7 cellular contexts compared by ENCODE assay signal in genomic region chr11:125568970-125569912, GRCh38. TPM values are rescaled to one million over a fixed set of nuclear protein-coding genes. Genes with fewer than 3 reads are reported as not detected.
DNase-seq lines count a peak whose midpoint lies in the region; ATAC-seq and TF ChIP-seq lines count a peak whose summit lies in the region.

Gene EI24 (plus strand): TSS chr11:125569477. CDS start chr11:125572528, 3,051 bp downstream.

- peak within 1 kb of the TSS; percentile 94 for H2AFZ ChIP-seq in hepatocyte

- H3K27me3 ChIP-seq in hepatocyte = no peaks in the 10 kb centered on the region

- H3K4me3 ChIP-seq in astrocyte of the cerebellum (ENCODE audit: low read depth, low read length) (peak within 1 kb of the TSS; percentile 64), hepatocyte (peak within 1 kb of the TSS; percentile 73)

- H3K4me2 ChIP-seq in hepatocyte = peak within 1 kb of the TSS; percentile 87

- H3K9me2 ChIP-seq in hepatocyte (replicated peaks; ENCODE audit: insufficient read depth) = no peaks in the 10 kb centered on the region

- H3K27ac ChIP-seq in hepatocyte = peak within 1 kb of the TSS; percentile 78

- DNase-seq in NCI-H187 treated with DMSO at 0.1 percent for 48 hours (lab: John Stamatoyannopoulos, UW) = peak; percentile 47
- peak; percentile 78 for DNase-seq in T-helper 22 cell (ENCODE audit: low read depth)
- DNase-seq in astrocyte of the cerebellum (ENCODE audit: low read depth) = peak; percentile 76
- peak; percentile 97 for DNase-seq in hepatocyte (ENCODE audit: low spot score)
- DNase-seq in retina = peak; percentile 92

- ATAC-seq in GM18505 (IDR thresholded peaks at IDR 0.05; ENCODE audit: unreplicated experiment) (peak; percentile 97), HG02970 (IDR thresholded peaks at IDR 0.05; ENCODE audit: low FRiP score, unreplicated experiment) (peak; percentile 97)

- peaks cover 4% of the 10 kb centered on the region for H4K20me1 ChIP-seq in hepatocyte (ENCODE audit: insufficient read depth, poor library complexity, severe bottlenecking)

- WGBS in hepatocyte (ENCODE audit: low lambda C conversion rate, missing lambda C conversion rate) = 3% methylated on average over 63 of the region's 83 CpGs

- H3K9me3 ChIP-seq in hepatocyte (ENCODE audit: low read depth) = no peaks in the 10 kb centered on the region

- H3K79me2 ChIP-seq in hepatocyte = peaks cover 31% of the 10 kb centered on the region

- peaks cover 9% of the 10 kb centered on the region for H3K4me1 ChIP-seq in hepatocyte (ENCODE audit: insufficient read depth)

- TF ChIP-seq CTCF in astrocyte of the cerebellum (IDR thresholded peaks at IDR 0.05; ENCODE audit: low read depth, low read length, missing control alignments) (peak; percentile 76), hepatocyte (IDR thresholded peaks at IDR 0.05; ENCODE audit: poor library complexity) (peak; percentile 56)

- no peaks in the 10 kb centered on the region for H3K36me3 ChIP-seq in hepatocyte (replicated peaks; ENCODE audit: insufficient read depth, low read depth)

- peak; percentile 90 for TF ChIP-seq POLR2A in GM18505 (IDR thresholded peaks at IDR 0.05; ENCODE audit: borderline replicate concordance, extremely low read depth, insufficient read depth, insufficient read length)

- in situ Hi-C loops in astrocyte of the cerebellum (cut with HindIII; ENCODE audit: low sequenced_read_pairs) = no loop called here

RNA-seq across cellular contexts. Expression of gene EI24, which starts in this region (rescaled TPM):
- total RNA-seq in hepatocyte = 76.2 and 95.0 TPM in 2 replicates
- 103 and 130 TPM in 2 replicates for polyA plus RNA-seq in hepatocyte

Comparison
In these comparisons a context has a peak if more than half of its experiments do, and no peak if none do; other contexts are left out.
1. Peak in every context shown above with its lines: DNase-seq, ATAC-seq, H3K4me3 ChIP-seq and H3K27ac ChIP-seq.
2. DNase-seq: peak in every context shown above with its lines; median percentile 97 in hepatocyte; 92 in retina; 78 in T-helper 22 cell; 76 in astrocyte of the cerebellum; 47 in NCI-H187 treated with DMSO at 0.1 percent for 48 hours.